ENCODE assay signal across 11 cellular contexts in the genomic region with DNA sequence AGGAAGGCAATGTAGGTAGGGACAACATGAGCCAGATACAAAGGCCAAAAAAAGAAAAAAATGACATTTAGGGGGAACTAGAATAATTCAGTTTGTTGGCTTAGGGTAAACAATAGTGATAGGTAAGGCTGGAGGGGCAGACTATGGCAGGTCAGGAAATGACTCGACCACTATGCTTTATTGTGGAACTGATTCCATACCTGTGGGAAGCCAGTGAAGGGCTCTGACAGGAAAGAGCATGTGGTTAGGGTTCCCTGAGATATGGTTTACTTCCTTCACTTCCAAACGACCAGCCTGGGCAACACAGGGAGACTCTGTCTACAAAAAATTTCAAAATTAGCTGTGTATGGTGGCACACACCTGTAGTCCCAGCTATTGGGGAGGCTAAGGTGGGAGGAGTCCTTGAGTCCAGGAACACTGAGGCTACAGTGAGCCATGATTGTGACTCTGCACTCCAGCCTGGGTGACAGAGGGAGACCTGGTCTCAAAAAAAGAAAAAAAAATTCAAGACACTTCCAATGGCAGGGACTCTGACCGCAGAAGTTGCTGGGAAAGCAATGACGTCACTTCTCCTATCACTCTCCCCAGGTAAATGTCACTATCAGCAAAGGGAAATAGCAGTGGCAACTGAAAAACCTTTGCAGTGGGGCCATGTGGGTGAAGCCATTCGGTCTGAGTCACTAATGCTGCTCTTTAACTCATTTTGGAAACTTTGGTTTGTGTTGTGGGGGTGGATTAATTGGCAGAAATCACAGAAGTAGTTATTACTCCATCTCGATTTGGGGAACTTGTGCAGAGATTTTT.
DNase-seq lines count a peak whose midpoint lies in the region; ATAC-seq, FAIRE-seq and TF ChIP-seq lines count a peak whose summit lies in the region.
"Had no signal": no experiment of that assay in that cellular context is flagged by ENCODE, and none has a peak within 500 bp of the region (broad histone marks: within the 10 kb centered on the region; RNA-seq: fewer than 3 reads in every experiment).

No MANE protein-coding gene starts in this region.

- peaks cover 1 to 13% of the 10 kb centered on the region in 2 donors for H3K4me1 ChIP-seq in small intestine (ENCODE audit: control insufficient read depth in 2 of 2, insufficient read depth in 1 of 2, low read depth in 1 of 2, low read length in 1 of 2)

- 28 to 34% (median 33%) methylated on average over 6 of the region's 6 CpGs for WGBS in small intestine, 3 donors

- H3K9me3 Mint-ChIP-seq in CD4-positive, alpha-beta T cell = no peaks in the 10 kb centered on the region
- no peaks in the 10 kb centered on the region for H3K9me3 Mint-ChIP-seq in activated naive CD4-positive, alpha-beta T cell treated with anti-CD3 and anti-CD28 coated beads, Interleukin-2, amount 50 U/mL, for 24 hours
- H3K9me3 Mint-ChIP-seq in naive thymus-derived CD8-positive, alpha-beta T cell = no peaks in the 10 kb centered on the region

- no peak for ATAC-seq in CD4-positive, alpha-beta T cell (ENCODE audit: poor library complexity)
- peak; percentile 39 for ATAC-seq in HG03442 (IDR thresholded peaks at IDR 0.05; ENCODE audit: unreplicated experiment)
- ATAC-seq in GM19395 (IDR thresholded peaks at IDR 0.05; ENCODE audit: unreplicated experiment) = no peak
- no peak for ATAC-seq in naive thymus-derived CD8-positive, alpha-beta T cell
- ATAC-seq: heart left ventricle had no signal

- POLR2A ChIA-PET in CD4-positive, alpha-beta T cell (lab: Charles Lee) = no interaction called here
- POLR2A ChIA-PET in naive thymus-derived CD8-positive, alpha-beta T cell (lab: Charles Lee) = interaction anchor here (0.6 kb wide), 1 partner anchor 122 kb away, joined by 6 read pairs; no protein-coding TSS in a partner anchor

- no peaks in the 10 kb centered on the region for H3K27me3 Mint-ChIP-seq in CD4-positive, alpha-beta T cell
- H3K27me3 Mint-ChIP-seq in activated naive CD4-positive, alpha-beta T cell treated with anti-CD3 and anti-CD28 coated beads, Interleukin-2, amount 50 U/mL, for 24 hours = no peaks in the 10 kb centered on the region
- H3K27me3 Mint-ChIP-seq in naive thymus-derived CD8-positive, alpha-beta T cell = no peaks in the 10 kb centered on the region

- H3K27me3 ChIP-seq in CD4-positive, alpha-beta T cell (ENCODE audit: control insufficient read depth, insufficient read depth, low read length) = no peaks in the 10 kb centered on the region
- H3K27me3 ChIP-seq in small intestine (ENCODE audit: control insufficient read depth in 2 of 2, insufficient read depth in 2 of 2, low read length in 2 of 2) = no peaks in the 10 kb centered on the region
- H3K27me3 ChIP-seq: heart left ventricle had no signal

- H3K27ac ChIP-seq in CD4-positive, alpha-beta T cell (ENCODE audit: low read depth, low read length) = no peak overlapping the region
- H3K27ac ChIP-seq in small intestine (ENCODE audit: low read depth in 1 of 2, low read length in 1 of 2) = no peak overlapping the region

- FAIRE-seq in small intestine (lab: Jason Lieb, UNC) (no peak), RCC 7860 (lab: Jason Lieb, UNC) (no peak)

- H3K36me3 ChIP-seq in small intestine (ENCODE audit: control insufficient read depth in 2 of 2, insufficient read depth in 2 of 2, low read length in 2 of 2) = no peaks in the 10 kb centered on the region
- H3K36me3 ChIP-seq: heart left ventricle had no signal

- intact Hi-C loops in CD4-positive, alpha-beta T cell (cut with DNase I, micrococcal nuclease) = no loop called here

- H3K36me3 Mint-ChIP-seq in CD4-positive, alpha-beta T cell (ENCODE audit: low read depth) = no peaks in the 10 kb centered on the region
- no peaks in the 10 kb centered on the region for H3K36me3 Mint-ChIP-seq in activated naive CD4-positive, alpha-beta T cell treated with anti-CD3 and anti-CD28 coated beads, Interleukin-2, amount 50 U/mL, for 24 hours
- H3K36me3 Mint-ChIP-seq in naive thymus-derived CD8-positive, alpha-beta T cell = no peaks in the 10 kb centered on the region

- H3K4me3 ChIP-seq in small intestine (ENCODE audit: low read depth in 1 of 2, low read length in 2 of 2) = no peak overlapping the region
- H3K4me3 ChIP-seq: heart left ventricle had no signal

- DNase-seq in CD4-positive, alpha-beta T cell = no peak
- peak; percentile 71 for DNase-seq in small intestine
- no peak for DNase-seq in inferior parietal cortex (ENCODE audit: extremely low spot score)
- DNase-seq in RCC 7860 (ENCODE audit: low spot score) = no peak
- no peak for DNase-seq in naive thymus-derived CD8-positive, alpha-beta T cell
- DNase-seq: heart left ventricle, NCI-H1417 had no signal

- no peaks in the 10 kb centered on the region for H3K9me3 ChIP-seq in CD4-positive, alpha-beta T cell (ENCODE audit: control insufficient read depth, low read length)
- no peaks in the 10 kb centered on the region for H3K9me3 ChIP-seq in small intestine (ENCODE audit: control insufficient read depth, low read depth)
- H3K9me3 ChIP-seq: heart left ventricle had no signal

- H3K4me3 Mint-ChIP-seq in CD4-positive, alpha-beta T cell = no peak overlapping the region
- H3K4me3 Mint-ChIP-seq in activated naive CD4-positive, alpha-beta T cell treated with anti-CD3 and anti-CD28 coated beads, Interleukin-2, amount 50 U/mL, for 24 hours = peak overlapping the region; percentile 5
- peak overlapping the region in 3 of 10 donors; percentile 0 to 7 (median 5) for H3K4me3 Mint-ChIP-seq in naive thymus-derived CD8-positive, alpha-beta T cell
- H3K4me3 Mint-ChIP-seq: nephron had no signal

- CTCF ChIA-PET in CD4-positive, alpha-beta T cell (lab: Charles Lee) = no interaction called here

- peak overlapping the region; percentile 31 for H3K27ac Mint-ChIP-seq in CD4-positive, alpha-beta T cell
- H3K27ac Mint-ChIP-seq in activated naive CD4-positive, alpha-beta T cell treated with anti-CD3 and anti-CD28 coated beads, Interleukin-2, amount 50 U/mL, for 24 hours = peak overlapping the region; percentile 73
- peak overlapping the region in 4 of 10 donors; percentile 24 to 57 (median 50) for H3K27ac Mint-ChIP-seq in naive thymus-derived CD8-positive, alpha-beta T cell
- H3K27ac Mint-ChIP-seq: nephron had no signal

- TF ChIP-seq CTCF in CD4-positive, alpha-beta T cell (IDR thresholded peaks at IDR 0.05) = no peak

- peaks cover 25% of the 10 kb centered on the region for H3K4me1 Mint-ChIP-seq in CD4-positive, alpha-beta T cell (ENCODE audit: low read depth)
- H3K4me1 Mint-ChIP-seq in activated naive CD4-positive, alpha-beta T cell treated with anti-CD3 and anti-CD28 coated beads, Interleukin-2, amount 50 U/mL, for 24 hours = peaks cover 30% of the 10 kb centered on the region
- peaks cover 7 to 25% (median 15%) of the 10 kb centered on the region in 4 donors for H3K4me1 Mint-ChIP-seq in naive thymus-derived CD8-positive, alpha-beta T cell
